Comparison of ENCODE assay signal across 9 cellular contexts in the genomic region with DNA sequence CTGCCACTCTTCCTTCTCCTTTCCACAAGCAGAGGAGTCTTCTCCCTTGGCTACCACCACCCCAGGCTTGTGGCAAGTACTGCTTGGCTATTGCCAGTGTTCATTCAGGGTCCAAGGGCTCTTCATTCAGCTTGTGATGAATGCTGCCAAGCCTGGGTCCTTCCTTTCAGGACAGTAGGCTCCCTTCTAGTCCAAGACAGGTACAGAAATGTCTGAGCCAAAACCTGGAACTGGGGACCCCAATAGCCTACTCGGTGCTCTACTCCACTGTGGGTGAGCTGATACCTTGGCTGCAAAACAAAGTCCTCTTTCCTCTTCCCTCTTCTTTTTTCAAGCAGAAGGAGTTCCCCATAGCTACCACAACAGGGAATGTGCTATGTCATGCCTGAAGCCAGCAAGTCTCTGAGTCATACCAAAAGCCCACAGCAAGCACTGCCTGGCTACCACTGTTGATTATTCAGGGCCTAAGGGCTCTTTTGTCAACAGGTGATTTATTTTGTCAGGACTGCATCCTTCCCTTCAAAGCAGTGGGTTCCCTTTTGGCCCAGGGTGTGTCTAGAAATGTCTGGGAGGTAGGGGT.
DNase-seq lines count a peak whose midpoint lies in the region; TF ChIP-seq lines count a peak whose summit lies in the region.
"Had no signal": no experiment of that assay in that cellular context is flagged by ENCODE, and none has a peak within 500 bp of the region (broad histone marks: within the 10 kb centered on the region; RNA-seq: fewer than 3 reads in every experiment).

No MANE protein-coding gene starts in this region.

- no peak for TF ChIP-seq CTCF in Caco-2 (IDR thresholded peaks at IDR 0.05; ENCODE audit: insufficient read depth in 1 of 2, low read depth in 1 of 2, low read length in 1 of 2, severe bottlenecking in 1 of 2, unreplicated experiment in 1 of 2)
- no peak for TF ChIP-seq CTCF in tibial nerve (IDR thresholded peaks at IDR 0.05)
- no peak for TF ChIP-seq CTCF in ovary (IDR thresholded peaks at IDR 0.05)

- H3K27me3 ChIP-seq in Caco-2 (replicated peaks; ENCODE audit: control insufficient read depth, insufficient read depth, low read length), result no peaks in the 10 kb centered on the region
- H3K27me3 ChIP-seq in tibial nerve, result no peaks in the 10 kb centered on the region
- H3K27me3 ChIP-seq in ovary, result no peaks in the 10 kb centered on the region
- H3K27me3 ChIP-seq: cardiac muscle cell had no signal

- H3K4me1 ChIP-seq in Caco-2, result peaks cover 15% of the 10 kb centered on the region; the same call in 1 of the 2 replicates
- peaks cover 0 to 29% (median 15%) of the 10 kb centered on the region in 4 donors for H3K4me1 ChIP-seq in tibial nerve
- H3K4me1 ChIP-seq in ovary (ENCODE audit: insufficient read depth), result no peaks in the 10 kb centered on the region

- intact Hi-C loops in Caco-2 (cut with micrococcal nuclease; ENCODE audit: unreplicated experiment) (no loop called here), ovary (cut with DNase I) (no loop called here)

- H3K27ac Mint-ChIP-seq in Caco-2 (ENCODE audit: unreplicated experiment), result peak overlapping the region; percentile 85

- H3K27ac ChIP-seq in tibial nerve (peak overlapping the region in 3 of 4 donors; percentile 53 to 84 (median 60)), ovary (no peak overlapping the region)
- H3K27ac ChIP-seq: cardiac muscle cell had no signal

- TF ChIP-seq EP300 in tibial nerve (IDR thresholded peaks at IDR 0.05) (no peak), ovary (IDR thresholded peaks at IDR 0.05) (no peak)

- no peaks in the 10 kb centered on the region for H3K9me3 ChIP-seq in Caco-2
- H3K9me3 ChIP-seq in tibial nerve, result no peaks in the 10 kb centered on the region
- peaks cover 0 to 5% of the 10 kb centered on the region in 2 donors for H3K9me3 ChIP-seq in ovary

- WGBS in tibial nerve, 2 donors, result 43 to 56% methylated on average over 1 of the region's 1 CpG
- 72 to 93% (median 88%) methylated on average over 1 of the region's 1 CpG for WGBS in ovary, 3 donors

- H3K36me3 ChIP-seq in Caco-2 (ENCODE audit: control insufficient read depth, insufficient read depth, low read length) (no peaks in the 10 kb centered on the region), tibial nerve (no peaks in the 10 kb centered on the region), ovary (no peaks in the 10 kb centered on the region)
- H3K36me3 ChIP-seq: cardiac muscle cell had no signal

- POLR2A ChIA-PET in Caco-2 (lab: Charles Lee), result no interaction called here

- peaks cover 18% of the 10 kb centered on the region for H3K9me3 Mint-ChIP-seq in Caco-2 (ENCODE audit: unreplicated experiment)

- no peaks in the 10 kb centered on the region for H3K36me3 Mint-ChIP-seq in Caco-2 (ENCODE audit: insufficient read depth, unreplicated experiment)

- DNase-seq in Caco-2 (peak; percentile 52 to 56), H4 (ENCODE audit: low spot score) (peak; percentile 96), NCI-H460 (ENCODE audit: extremely low read depth, low read depth) (peak; percentile 77), fibroblast of gingiva (ENCODE audit: low read depth) (peak; percentile 78), tibial nerve (ENCODE audit: low spot score in 2 of 2) (no peak), ovary (no peak), LoVo (ENCODE audit: low spot score) (no peak), middle frontal gyrus (ENCODE audit: extremely low spot score, low spot score) (no peak)

- CTCF ChIA-PET in Caco-2 (lab: Charles Lee), result interaction anchor here (1.0 kb wide), 1 partner anchor 151 kb away, joined by 12 read pairs; no protein-coding TSS in a partner anchor

- H3K4me3 ChIP-seq in Caco-2 (ENCODE audit: low read depth, low read length) (no peak overlapping the region), tibial nerve (no peak overlapping the region), ovary (no peak overlapping the region)
- H3K4me3 ChIP-seq: cardiac muscle cell had no signal

- no TSS peak for BruUV-seq in Caco-2 (replicated peaks; lab: Mats Ljungman, UMichigan)

- no peak for TF ChIP-seq POLR2A in tibial nerve (IDR thresholded peaks at IDR 0.05)
- TF ChIP-seq POLR2A in ovary (IDR thresholded peaks at IDR 0.05), result no peak

- no peak overlapping the region for H3K4me3 Mint-ChIP-seq in Caco-2 (ENCODE audit: unreplicated experiment)

- peaks cover 11% of the 10 kb centered on the region for H3K27me3 Mint-ChIP-seq in Caco-2 (ENCODE audit: insufficient read depth, unreplicated experiment)

- peaks cover 18% of the 10 kb centered on the region for H3K4me1 Mint-ChIP-seq in Caco-2 (ENCODE audit: low read depth, unreplicated experiment)

Comparison
In these comparisons a context has a peak if more than half of its experiments do, and no peak if none do; other contexts are left out.
1. DNase-seq: peak in Caco-2 (2 of 2), H4 (single experiment), NCI-H460 (single experiment) and fibroblast of gingiva (single experiment); none in tibial nerve (0 of 2), ovary (0 of 5), LoVo (single experiment) and middle frontal gyrus (single experiment).
2. H3K27ac ChIP-seq: peak in tibial nerve (3 of 4); none in ovary (0 of 2).